In genomic region chr10:9845075-9845474, GRCh38 we compare ENCODE assay signal across 26 cellular contexts.
"Had no signal": no experiment of that assay in that cellular context is flagged by ENCODE, and none has a peak within 500 bp of the region (broad histone marks: within the 10 kb centered on the region; RNA-seq: fewer than 3 reads in every experiment).

No MANE protein-coding gene starts in this region.

- H3K4me3 Mint-ChIP-seq: dendritic cell treated with granulocyte-macrophage colony-stimulating factor and Interleukin-4, amounts not matched to agents 40 ng/mL and 50 ng/mL, for 4 days; mesothelial cell of epicardium; naive thymus-derived CD8-positive, alpha-beta T cell had no signal

- DNase-seq: colonic mucosa; cortex of kidney; effector CD4-positive, alpha-beta T cell; effector memory CD4-positive, alpha-beta T cell; erythroblast; esophagus squamous epithelium; foreskin keratinocyte; heart left ventricle; hypothalamus; left cardiac atrium; left lung; left ventricle myocardium superior; lower lobe of right lung; mesenchymal stem cell; mucosa of descending colon; naive B cell; naive thymus-derived CD8-positive, alpha-beta T cell had no signal

- FAIRE-seq: frontal cortex, islet of Langerhans, keratinocyte had no signal

- H3K4me1 ChIP-seq: colonic mucosa, esophagus squamous epithelium, foreskin keratinocyte, gastroesophageal sphincter, left lung, lower lobe of right lung had no signal

- H3K27me3 Mint-ChIP-seq: dendritic cell treated with granulocyte-macrophage colony-stimulating factor and Interleukin-4, amounts not matched to agents 40 ng/mL and 50 ng/mL, for 4 days; naive B cell had no signal

- H3K4me3 ChIP-seq: colonic mucosa, esophagus squamous epithelium, gastroesophageal sphincter, heart left ventricle, hepatocyte, left lung, lower lobe of right lung, mucosa of descending colon had no signal

- H3K27me3 ChIP-seq: colonic mucosa, esophagus squamous epithelium, foreskin keratinocyte, gastroesophageal sphincter, heart left ventricle, hepatocyte, left lung had no signal

- H3K4me1 Mint-ChIP-seq: mesothelial cell of epicardium; naive B cell; naive thymus-derived CD8-positive, alpha-beta T cell had no signal

- H3K27ac ChIP-seq: colonic mucosa, epithelial cell of prostate, esophagus squamous epithelium, foreskin keratinocyte, gastroesophageal sphincter, heart left ventricle, hepatocyte, left lung, lower lobe of right lung had no signal

- ATAC-seq: esophagus mucosa; foreskin keratinocyte; gastroesophageal sphincter; heart left ventricle; left cardiac atrium; left lung; left ventricle myocardium superior; lower lobe of right lung; mucosa of descending colon; naive thymus-derived CD8-positive, alpha-beta T cell had no signal

- H3K27ac Mint-ChIP-seq: dendritic cell treated with granulocyte-macrophage colony-stimulating factor and Interleukin-4, amounts not matched to agents 40 ng/mL and 50 ng/mL, for 4 days; mesothelial cell of epicardium; naive thymus-derived CD8-positive, alpha-beta T cell had no signal

- H3K9me3 ChIP-seq: colonic mucosa, esophagus squamous epithelium, lower lobe of right lung had no signal

- H3K36me3 Mint-ChIP-seq: mesothelial cell of epicardium had no signal

- H3K36me3 ChIP-seq: colonic mucosa, esophagus squamous epithelium, gastroesophageal sphincter, heart left ventricle, left lung, lower lobe of right lung had no signal
